In genomic region chr16:85550422-85551318, GRCh38 we compare ENCODE assay signal across 15 cellular contexts.
DNase-seq lines count a peak whose midpoint lies in the region; ATAC-seq, FAIRE-seq and TF ChIP-seq lines count a peak whose summit lies in the region.
"Had no signal": no experiment of that assay in that cellular context is flagged by ENCODE, and none has a peak within 500 bp of the region (broad histone marks: within the 10 kb centered on the region; RNA-seq: fewer than 3 reads in every experiment).

No MANE protein-coding gene starts in this region.

- H3K4me3 ChIP-seq in A549 (no peak overlapping the region), DND-41 (ENCODE audit: low read depth in 1 of 2, low read length in 2 of 2) (no peak overlapping the region), muscle layer of colon (ENCODE audit: low read depth in 1 of 2, low read length in 2 of 2) (no peak overlapping the region), tibial nerve (no peak overlapping the region)

- no peak overlapping the region for H3K4me3 Mint-ChIP-seq in central memory CD8-positive, alpha-beta T cell

- TF ChIP-seq EP300 in A549 (IDR thresholded peaks at IDR 0.05) (no peak), tibial nerve (IDR thresholded peaks at IDR 0.05) (no peak)

- 89% methylated on average over 24 of the region's 24 CpGs for WGBS in A549 (ENCODE audit: missing lambda C conversion rate)
- 72 to 73% methylated on average over 22 to 24 of the region's 24 CpGs for WGBS in tibial nerve, 2 donors

- TF ChIP-seq POLR2A in A549 (IDR thresholded peaks at IDR 0.05; ENCODE audit: low read length) (no peak), tibial nerve (IDR thresholded peaks at IDR 0.05) (no peak)

- no peaks in the 10 kb centered on the region for H4K20me1 ChIP-seq in DND-41 (ENCODE audit: insufficient read depth, low read length)

- H3K4me1 ChIP-seq in A549 (peaks cover 5% of the 10 kb centered on the region; the same call in 1 of the 3 replicates), DND-41 (ENCODE audit: insufficient read depth, low read length) (peaks cover 21% of the 10 kb centered on the region), muscle layer of colon (ENCODE audit: insufficient read depth, low read length) (peaks cover 18% of the 10 kb centered on the region), tibial nerve (peaks cover 0 to 31% (median 0%) of the 10 kb centered on the region in 4 donors)

- H3K27ac Mint-ChIP-seq in central memory CD8-positive, alpha-beta T cell (ENCODE audit: low read depth), result peak overlapping the region; percentile 44
- H3K27ac Mint-ChIP-seq: activated T-helper 1 cell treated with anti-CD3 and anti-CD28 coated beads, Interleukin-12 subunit alpha, Interleukin-12 subunit beta, Interleukin-2, Interleukin-4 antibody, amounts not matched to agents 30 ng/mL and 10 ng/mL and 1 ng/mL, durations not matched to agents 14 hours and 24 hours and 36 hours; CD8-positive, alpha-beta T cell had no signal

- H3K79me2 ChIP-seq in DND-41 (ENCODE audit: insufficient read depth, low read length), result peaks cover 10% of the 10 kb centered on the region

- H3K4me1 Mint-ChIP-seq in central memory CD8-positive, alpha-beta T cell, result peaks cover 26% of the 10 kb centered on the region

- no peak overlapping the region for H3K4me2 ChIP-seq in A549
- no peak overlapping the region for H3K4me2 ChIP-seq in DND-41 (ENCODE audit: insufficient read depth, low read length)

- no peaks in the 10 kb centered on the region for H3K27me3 Mint-ChIP-seq in central memory CD8-positive, alpha-beta T cell

- H3K9me3 ChIP-seq in A549 (no peaks in the 10 kb centered on the region), DND-41 (ENCODE audit: insufficient read depth, low read length, severe bottlenecking) (no peaks in the 10 kb centered on the region), muscle layer of colon (ENCODE audit: low read length) (no peaks in the 10 kb centered on the region), tibial nerve (no peaks in the 10 kb centered on the region)
- H3K9me3 ChIP-seq: neutrophil had no signal

- DNase-seq in A549 (ENCODE audit: low read depth in 1 of 2, low spot score in 1 of 2) (no peak), DND-41 (no peak), GM03348 (ENCODE audit: low spot score) (no peak), NCI-H2171 (lab: John Stamatoyannopoulos, UW) (no peak), GM10266 (ENCODE audit: extremely low spot score) (no peak), tibial nerve (ENCODE audit: low spot score in 2 of 2) (no peak)
- no peak for DNase-seq in central memory CD8-positive, alpha-beta T cell (ENCODE audit: low spot score in 2 of 2)
- DNase-seq: activated CD4-positive, alpha-beta T cell treated with anti-CD3 and anti-CD28 coated beads, Interleukin-2, amount 10 ng/mL, durations not matched to agents 24 days and 14 days; islet precursor cell; stimulated activated CD4-positive, alpha-beta T cell treated with anti-CD3 and anti-CD28 coated beads, Interleukin-15, amount 100 ng/mL, for 24 hours; stimulated activated CD8-positive, alpha-beta memory T cell treated with anti-CD3 and anti-CD28 coated beads, Interleukin-4, amount 100 ng/mL, for 48 hours had no signal

- ATAC-seq in A549 (no peak), DND-41 (ENCODE audit: insufficient read depth, low read depth) (no peak)
- ATAC-seq in central memory CD8-positive, alpha-beta T cell (replicated peaks; ENCODE audit: extremely low read depth, poor library complexity, severe bottlenecking), result no peak
- ATAC-seq: CD8-positive, alpha-beta T cell had no signal

- H3K27ac ChIP-seq in A549 (peak overlapping the region in 1 of 2 experiments; percentile 44; a peak in 3 of 6 replicates), DND-41 (ENCODE audit: low read length) (0 out of 2 replicates have a peak overlapping the region, but pooled peaks have one; percentile 1), muscle layer of colon (ENCODE audit: low read depth, low read length) (peak overlapping the region; percentile 37), tibial nerve (peak overlapping the region in 1 of 4 donors; percentile 29)
- H3K27ac ChIP-seq: neutrophil had no signal

- peaks cover 29% of the 10 kb centered on the region for H3K36me3 Mint-ChIP-seq in central memory CD8-positive, alpha-beta T cell (ENCODE audit: insufficient read depth)

- H3K9ac ChIP-seq in DND-41 (ENCODE audit: low read depth, low read length) (no peak overlapping the region), muscle layer of colon (ENCODE audit: low read length) (no peak overlapping the region)

- no peaks in the 10 kb centered on the region for H3K27me3 ChIP-seq in DND-41 (ENCODE audit: insufficient read depth, low read length, poor library complexity)
- H3K27me3 ChIP-seq in muscle layer of colon (ENCODE audit: control insufficient read depth in 1 of 2, insufficient read depth in 2 of 2, low read length in 2 of 2), result no peaks in the 10 kb centered on the region
- H3K27me3 ChIP-seq in tibial nerve, result no peaks in the 10 kb centered on the region
- H3K27me3 ChIP-seq: neutrophil had no signal

- H2AFZ ChIP-seq in DND-41 (ENCODE audit: low read depth, low read length), result no peak overlapping the region

- CTCF ChIA-PET in A549 (lab: Yijun Ruan, JAX), result interaction anchor here (0.6 to 7.6 kb wide), 16 partner anchors 9 to 1233 kb away, joined by 3 to 47 read pairs (median 6); no protein-coding TSS in a partner anchor

- TF ChIP-seq RAD21 in A549 (conservative IDR thresholded peaks at IDR 0.05 in 1 of 2, IDR thresholded peaks at IDR 0.05 in 1 of 2), result no peak

- FAIRE-seq in A549 (lab: Jason Lieb, UNC), result no peak

- TF ChIP-seq CTCF in A549 (IDR thresholded peaks at IDR 0.05) (no peak), DND-41 (IDR thresholded peaks at IDR 0.05; ENCODE audit: borderline replicate concordance, extremely low read depth, low read length, poor library complexity, severe bottlenecking) (no peak), GM10266 (IDR thresholded peaks at IDR 0.05; ENCODE audit: control insufficient read depth, insufficient read depth, low read depth, missing control alignments) (no peak), tibial nerve (IDR thresholded peaks at IDR 0.05) (no peak)

- POLR2A ChIA-PET in A549 (lab: Yijun Ruan, JAX), result interaction anchor here (1.2 kb wide), 1 partner anchor 36 kb away, joined by 3 read pairs; no protein-coding TSS in a partner anchor

- H3K36me3 ChIP-seq in DND-41 (ENCODE audit: insufficient read depth, low read length), result no peaks in the 10 kb centered on the region
- no peaks in the 10 kb centered on the region for H3K36me3 ChIP-seq in muscle layer of colon (ENCODE audit: insufficient read depth, low read length)
- H3K36me3 ChIP-seq in tibial nerve, result no peaks in the 10 kb centered on the region
- H3K36me3 ChIP-seq: neutrophil had no signal

- H3K9me3 Mint-ChIP-seq in central memory CD8-positive, alpha-beta T cell, result no peaks in the 10 kb centered on the region
- H3K9me3 Mint-ChIP-seq: activated CD4-positive, alpha-beta T cell treated with anti-CD3 and anti-CD28 coated beads, Interleukin-2, amount 10 ng/mL, durations not matched to agents 24 days and 14 days; activated T-helper 1 cell treated with anti-CD3 and anti-CD28 coated beads, Interleukin-12 subunit alpha, Interleukin-12 subunit beta, Interleukin-2, Interleukin-4 antibody, amounts not matched to agents 30 ng/mL and 10 ng/mL and 1 ng/mL, durations not matched to agents 14 hours and 24 hours and 36 hours; CD8-positive, alpha-beta T cell had no signal

TF ChIP-seq in A549, 52 proteins besides CTCF, POLR2A, EP300 and RAD21:
- TF ChIP-seq KDM1A (IDR thresholded peaks at IDR 0.05; ENCODE audit: low read depth), result peak; percentile 3; the same call in 1 of the 2 replicates
- TF ChIP-seq CHD4 (IDR thresholded peaks at IDR 0.05; ENCODE audit: borderline replicate concordance), result no peak
- no peak for TF ChIP-seq NFE2L2 (conservative IDR thresholded peaks at IDR 0.05; ENCODE audit: low read length)
